Comparison of ENCODE assay signal across 11 cellular contexts in genomic region chr17:8791910-8792270, GRCh38. TPM values are rescaled to one million over a fixed set of nuclear protein-coding genes. Genes with fewer than 3 reads are reported as not detected.
A peak's percentile ranks its signal among the peaks of the same experiment; 100 is the strongest.
DNase-seq lines count a peak whose midpoint lies in the region; ATAC-seq, FAIRE-seq and TF ChIP-seq lines count a peak whose summit lies in the region.
"Had no signal": no experiment of that assay in that cellular context is flagged by ENCODE, and none has a peak within 500 bp of the region (broad histone marks: within the 10 kb centered on the region; RNA-seq: fewer than 3 reads in every experiment).

No MANE protein-coding gene starts in this region.

- peaks cover 16% of the 10 kb centered on the region for H3K9me3 Mint-ChIP-seq in astrocyte (ENCODE audit: unreplicated experiment)

- H3K9me3 ChIP-seq in astrocyte (ENCODE audit: insufficient read depth, low read depth, low read length) (peaks cover 3% of the 10 kb centered on the region), pancreas (no peaks in the 10 kb centered on the region)

- FAIRE-seq in astrocyte (lab: Jason Lieb, UNC) (no peak), pancreas (lab: Jason Lieb, UNC) (no peak)

- TF ChIP-seq CTCF in AG09309 (IDR thresholded peaks at IDR 0.05; ENCODE audit: control insufficient read depth, insufficient read depth, low read depth, low read length, missing control alignments) (no peak), astrocyte (IDR thresholded peaks at IDR 0.05; ENCODE audit: insufficient read depth, low read depth, low read length) (no peak), pancreas (IDR thresholded peaks at IDR 0.05) (no peak)

- no peak overlapping the region for H3K9ac ChIP-seq in astrocyte (ENCODE audit: low read length)

- peaks cover 14% of the 10 kb centered on the region for H3K27me3 Mint-ChIP-seq in astrocyte (ENCODE audit: low read depth, unreplicated experiment)

- H3K36me3 Mint-ChIP-seq in astrocyte (ENCODE audit: low read depth, unreplicated experiment): peaks cover 4% of the 10 kb centered on the region

- WGBS in pancreas, 2 donors: 93 to 98% methylated on average over 2 of the region's 2 CpGs

- intact Hi-C loops in pancreas (cut with DNase I): no loop called here

- H3K27ac Mint-ChIP-seq in astrocyte (ENCODE audit: unreplicated experiment): peak overlapping the region; percentile 79
- H3K27ac Mint-ChIP-seq: naive thymus-derived CD8-positive, alpha-beta T cell had no signal

- H3K4me3 Mint-ChIP-seq in astrocyte (ENCODE audit: unreplicated experiment): no peak overlapping the region
- H3K4me3 Mint-ChIP-seq: naive thymus-derived CD8-positive, alpha-beta T cell had no signal

- DNase-seq in AG09309 (ENCODE audit: low read depth): peak; percentile 31
- peak; percentile 22 for DNase-seq in HCEC 1CT
- DNase-seq in astrocyte (ENCODE audit: low read depth): peak; percentile 82
- peak; percentile 85 for DNase-seq in iris pigment epithelial cell (ENCODE audit: low read depth)
- no peak for DNase-seq in NCI-H2196 treated with DMSO at 0.1 percent for 48 hours (lab: John Stamatoyannopoulos, UW; ENCODE audit: unreplicated experiment)
- DNase-seq in pancreas: no peak
- no peak for DNase-seq in DMS79 treated with DMSO at 0.1 percent for 48 hours (lab: John Stamatoyannopoulos, UW)
- DNase-seq in stimulated activated CD8-positive, alpha-beta memory T cell treated with anti-CD3 and anti-CD28 coated beads, Interleukin-4, amount 100 ng/mL, for 48 hours: no peak
- DNase-seq: naive thymus-derived CD8-positive, alpha-beta T cell; NCI-H748 treated with DMSO at 0.1 percent for 48 hours had no signal

- H3K79me2 ChIP-seq in astrocyte (ENCODE audit: insufficient read depth, low read length): no peaks in the 10 kb centered on the region

- H2AFZ ChIP-seq in astrocyte (ENCODE audit: low read depth, low read length): no peak overlapping the region

- H3K4me1 ChIP-seq in astrocyte (ENCODE audit: insufficient read depth, low read length) (peaks cover 3% of the 10 kb centered on the region), pancreas (peaks cover 0 to 3% (median 0%) of the 10 kb centered on the region in 3 donors)

- peaks cover 3% of the 10 kb centered on the region for H3K27me3 ChIP-seq in astrocyte (ENCODE audit: insufficient read depth, low read length)
- H3K27me3 ChIP-seq in pancreas: no peaks in the 10 kb centered on the region

- no peak for ATAC-seq in pancreas
- ATAC-seq: naive thymus-derived CD8-positive, alpha-beta T cell had no signal

- H3K36me3 ChIP-seq in astrocyte (ENCODE audit: insufficient read depth, low read length): no peaks in the 10 kb centered on the region
- no peaks in the 10 kb centered on the region for H3K36me3 ChIP-seq in pancreas

- H4K20me1 ChIP-seq in astrocyte (ENCODE audit: insufficient read depth, low read length): no peaks in the 10 kb centered on the region

- no peak overlapping the region for H3K4me2 ChIP-seq in astrocyte (ENCODE audit: low read length)

- no peaks in the 10 kb centered on the region for H3K4me1 Mint-ChIP-seq in astrocyte (ENCODE audit: low read depth, unreplicated experiment)

- H3K27ac ChIP-seq in astrocyte (ENCODE audit: low read depth, low read length) (peak overlapping the region; percentile 48), pancreas (no peak overlapping the region)
- H3K27ac ChIP-seq: coronary artery had no signal

- no peak overlapping the region for H3K4me3 ChIP-seq in AG09309 (ENCODE audit: control insufficient read depth, low read depth, low read length)
- H3K4me3 ChIP-seq in astrocyte (ENCODE audit: insufficient read depth, low read depth, low read length): no peak overlapping the region
- no peak overlapping the region for H3K4me3 ChIP-seq in pancreas
- H3K4me3 ChIP-seq: coronary artery had no signal

RNA-seq across cellular contexts. Expression of gene MFSD6L, which starts 7.3 kb away (rescaled TPM):
- total RNA-seq in astrocyte (0.12 TPM in 1 of 2 replicates, not detected in the other), pancreas (1 to 10 TPM; 3.9 to 7.7 (median 4.8) TPM)
- 1 to 10 TPM; 3.3 to 3.4 TPM for polyA plus RNA-seq in pancreas
- polyA plus RNA-seq: naive thymus-derived CD8-positive, alpha-beta T cell had no signal

RNA-seq across cellular contexts. Expression of gene SPDYE4, which starts 33.5 kb away (rescaled TPM):
- total RNA-seq in astrocyte (not detected in 2 replicates), pancreas (under 1 TPM in 1 of 6 donors, not detected in 5; 0.28 TPM)
- polyA plus RNA-seq in pancreas: not detected
- total RNA-seq: naive thymus-derived CD8-positive, alpha-beta T cell had no signal
- polyA plus RNA-seq: naive thymus-derived CD8-positive, alpha-beta T cell had no signal

RNA-seq across cellular contexts. Expression of gene CCDC42, which starts 47.3 kb away (rescaled TPM):
- not detected in 2 replicates for total RNA-seq in astrocyte
- total RNA-seq in pancreas: not detected
- under 1 TPM in 1 of 2 donors, not detected in 1; 0.07 TPM for polyA plus RNA-seq in pancreas
- polyA plus RNA-seq: naive thymus-derived CD8-positive, alpha-beta T cell had no signal

Comparison
In these comparisons a context has a peak if more than half of its experiments do, and no peak if none do; other contexts are left out.
1. DNase-seq: peak in AG09309 (single experiment), HCEC 1CT (single experiment), astrocyte (single experiment) and iris pigment epithelial cell (single experiment); none in NCI-H2196 treated with DMSO at 0.1 percent for 48 hours (single experiment), pancreas (0 of 6), DMS79 treated with DMSO at 0.1 percent for 48 hours (single experiment) and stimulated activated CD8-positive, alpha-beta memory T cell treated with anti-CD3 and anti-CD28 coated beads, Interleukin-4, amount 100 ng/mL, for 48 hours (single experiment).